In the genomic region with DNA sequence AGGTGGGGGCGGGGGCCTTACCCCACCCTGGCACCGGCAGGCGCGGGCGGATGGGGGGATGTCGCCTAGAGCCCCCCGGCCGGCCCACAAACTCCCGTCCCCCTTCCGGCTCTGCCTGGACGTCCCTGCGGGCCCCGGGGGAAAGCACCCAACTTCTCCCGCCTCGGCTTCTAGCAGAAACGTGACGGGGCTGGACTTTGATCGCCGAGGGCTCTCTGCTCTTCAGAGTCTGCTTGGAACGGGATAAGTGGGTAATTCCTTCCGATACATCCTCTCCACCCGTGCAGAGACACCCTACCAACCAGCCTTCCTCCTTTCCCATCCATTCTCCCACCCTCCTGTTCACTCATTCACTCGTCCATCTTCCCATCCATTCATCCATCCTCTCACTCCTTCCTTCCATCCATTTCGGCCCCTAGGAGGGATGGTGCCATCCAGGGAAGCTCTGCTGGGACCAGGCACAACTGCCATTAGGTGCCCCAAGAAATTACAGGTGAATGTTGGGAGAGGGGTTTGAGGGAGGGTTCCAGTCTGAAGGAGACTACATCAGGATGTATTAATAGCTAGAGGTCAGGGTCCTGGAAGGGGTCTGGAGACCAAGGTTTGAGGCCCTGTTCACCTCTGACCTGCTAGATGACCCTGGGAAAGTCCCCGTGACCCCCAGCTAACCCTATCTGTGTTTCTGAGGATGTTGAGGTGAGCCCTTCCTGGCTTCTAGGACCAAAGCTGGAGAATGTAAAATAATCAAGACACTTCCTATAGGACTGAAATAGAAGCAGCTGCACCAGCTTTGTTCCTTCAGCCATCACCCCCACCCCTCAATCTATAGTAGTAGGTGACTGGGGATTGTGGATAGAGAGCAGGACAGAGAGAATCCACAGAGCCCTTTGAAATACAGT, we compare ENCODE assay signal across 9 cellular contexts. TPM values are rescaled to one million over a fixed set of nuclear protein-coding genes. Genes with fewer than 3 reads are reported as not detected.
DNase-seq lines count a peak whose midpoint lies in the region; ATAC-seq, FAIRE-seq and TF ChIP-seq lines count a peak whose summit lies in the region.
"Had no signal": no experiment of that assay in that cellular context is flagged by ENCODE, and none has a peak within 500 bp of the region (broad histone marks: within the 10 kb centered on the region; RNA-seq: fewer than 3 reads in every experiment).

No MANE protein-coding gene starts in this region.

- TF ChIP-seq CTCF in HEK293 (tag by site-specific recombination; IDR thresholded peaks at IDR 0.05) (no peak), kidney (IDR thresholded peaks at IDR 0.05; ENCODE audit: borderline replicate concordance, extremely low read depth, insufficient read depth) (no peak), spleen (IDR thresholded peaks at IDR 0.05 in 8 of 11, conservative IDR thresholded peaks at IDR 0.05 in 3 of 11) (no peak)
- TF ChIP-seq CTCF in activated CD8-positive, alpha-beta T cell treated with anti-CD3 and anti-CD28 coated beads for 36 hours (IDR thresholded peaks at IDR 0.05), result no peak

- H3K27ac ChIP-seq in HEK293 (ENCODE audit: extremely low read depth, low read depth, low read length), result peak overlapping the region; percentile 56; the same call in 1 of the 2 replicates
- peak overlapping the region; percentile 93 for H3K27ac ChIP-seq in kidney (ENCODE audit: low read depth in 2 of 2, low read length in 2 of 2)
- peak overlapping the region in 5 of 8 donors; percentile 39 to 65 (median 52) for H3K27ac ChIP-seq in spleen

- no peaks in the 10 kb centered on the region for H3K36me3 ChIP-seq in HEK293 (ENCODE audit: control insufficient read depth in 2 of 2, insufficient read depth in 1 of 2, low read length in 2 of 2)
- no peaks in the 10 kb centered on the region for H3K36me3 ChIP-seq in kidney (ENCODE audit: control insufficient read depth in 1 of 2, insufficient read depth in 2 of 2, low read length in 2 of 2)
- no peaks in the 10 kb centered on the region for H3K36me3 ChIP-seq in spleen

- WGBS in spleen, 5 donors, result 8 to 14% (median 10%) methylated on average over 14 to 25 of the region's 25 CpGs

- H3K4me1 Mint-ChIP-seq in activated CD8-positive, alpha-beta T cell treated with anti-CD3 and anti-CD28 coated beads for 36 hours (ENCODE audit: low read depth), result peaks cover 8% of the 10 kb centered on the region

- POLR2A ChIA-PET in HEK293 (lab: Yijun Ruan, JAX), result interaction anchor here (1.5 kb wide), 1 partner anchor 9 kb away, joined by 4 read pairs; no protein-coding TSS in a partner anchor
- POLR2A ChIA-PET in activated CD8-positive, alpha-beta T cell treated with anti-CD3 and anti-CD28 coated beads for 36 hours (lab: Charles Lee), result interaction anchor here (1.2 kb wide), 1 partner anchor 81 kb away, joined by 3 read pairs; the partner anchor contains the start of gene PDRG1

- peak overlapping the region; percentile 48 for H3K4me3 ChIP-seq in HEK293 (ENCODE audit: low read depth, low read length)
- peak overlapping the region; percentile 93 to 95 for H3K4me3 ChIP-seq in kidney (ENCODE audit: low read length in 2 of 2)
- H3K4me3 ChIP-seq in spleen, result peak overlapping the region; percentile 36 to 83 (median 56)

- peak overlapping the region; percentile 72 to 89 for H3K9ac ChIP-seq in kidney (ENCODE audit: low read length in 2 of 2)

- FAIRE-seq in kidney (lab: Jason Lieb, UNC), result no peak
- FAIRE-seq: colon had no signal

- intact Hi-C loops in activated CD8-positive, alpha-beta T cell treated with anti-CD3 and anti-CD28 coated beads for 36 hours (cut with micrococcal nuclease), result no loop called here
- intact Hi-C loops in kidney (cut with DNase I), result no loop called here
- intact Hi-C loops in spleen (cut with DNase I; ENCODE audit: low total_unique reads), result no loop called here

- H3K27ac Mint-ChIP-seq in activated CD8-positive, alpha-beta T cell treated with anti-CD3 and anti-CD28 coated beads for 36 hours, result no peak overlapping the region

- H3K4me3 Mint-ChIP-seq in activated CD8-positive, alpha-beta T cell treated with anti-CD3 and anti-CD28 coated beads for 36 hours, result peak overlapping the region; percentile 65

- no peaks in the 10 kb centered on the region for H3K9me3 Mint-ChIP-seq in activated CD8-positive, alpha-beta T cell treated with anti-CD3 and anti-CD28 coated beads for 36 hours

- H3K4me1 ChIP-seq in HEK293 (ENCODE audit: control insufficient read depth, insufficient read depth, low read length) (no peaks in the 10 kb centered on the region), kidney (ENCODE audit: control insufficient read depth in 1 of 2, insufficient read depth in 1 of 2, low read depth in 1 of 2, low read length in 2 of 2) (peaks cover 10 to 12% of the 10 kb centered on the region in 2 donors), spleen (peaks cover 5 to 29% (median 24%) of the 10 kb centered on the region in 6 donors)

- DNase-seq in activated CD8-positive, alpha-beta T cell treated with anti-CD3 and anti-CD28 coated beads for 36 hours, result no peak
- DNase-seq in kidney (peak; percentile 83), spleen (no peak), NOMO-1 (lab: John Stamatoyannopoulos, UW; ENCODE audit: unreplicated experiment in 2 of 2) (no peak), GM03348 (ENCODE audit: low spot score) (no peak)
- DNase-seq in stimulated activated CD4-positive, alpha-beta T cell treated with anti-CD3 and anti-CD28 coated beads, Interleukin-12 subunit alpha, Interleukin-12 subunit beta, amount 100 ng/mL, for 4 hours, result no peak

- H3K36me3 Mint-ChIP-seq in activated CD8-positive, alpha-beta T cell treated with anti-CD3 and anti-CD28 coated beads for 36 hours (ENCODE audit: low read depth), result no peaks in the 10 kb centered on the region

- H3K27me3 Mint-ChIP-seq in activated CD8-positive, alpha-beta T cell treated with anti-CD3 and anti-CD28 coated beads for 36 hours, result peaks cover 31% of the 10 kb centered on the region

- peaks cover 0 to 38% (median 18%) of the 10 kb centered on the region in 7 donors for H3K27me3 ChIP-seq in spleen (replicated peaks in 1 of 7)

- TF ChIP-seq POLR2A in spleen (IDR thresholded peaks at IDR 0.05), result no peak

- H3K9me3 ChIP-seq in HEK293 (ENCODE audit: control insufficient read depth, insufficient read depth, low read depth, low read length) (no peaks in the 10 kb centered on the region), kidney (ENCODE audit: control insufficient read depth in 1 of 2, low read length in 2 of 2) (no peaks in the 10 kb centered on the region), spleen (no peaks in the 10 kb centered on the region)

- CTCF ChIA-PET in HEK293 (lab: Yijun Ruan, JAX), result interaction anchor here (0.9 to 2.9 kb wide), 2 partner anchors 19 to 159 kb away, joined by 3 to 14 read pairs; no protein-coding TSS in a partner anchor
- CTCF ChIA-PET in activated CD8-positive, alpha-beta T cell treated with anti-CD3 and anti-CD28 coated beads for 36 hours (lab: Charles Lee), result interaction anchor here (1.2 to 2.6 kb wide), 4 partner anchors 8 to 81 kb away, joined by 4 to 12 read pairs (median 7); partner anchors contain the start of gene PDRG1

- ATAC-seq in activated CD8-positive, alpha-beta T cell treated with anti-CD3 and anti-CD28 coated beads for 36 hours, result no peak
- no peak for ATAC-seq in HG03097 (IDR thresholded peaks at IDR 0.05; ENCODE audit: low FRiP score, unreplicated experiment)

TF ChIP-seq in HEK293, 187 proteins besides CTCF, POLR2A, EP300 and RAD21 (continues in another document):
- 0 out of 2 replicates have a peak, but pooled peaks have one; percentile 23 for TF ChIP-seq PATZ1 (tag by site-specific recombination; IDR thresholded peaks at IDR 0.05)
- no peak for TF ChIP-seq ZNF433 (tag by site-specific recombination; IDR thresholded peaks at IDR 0.05; ENCODE audit: low read depth)

RNA-seq across cellular contexts. Expression of gene TTLL9, which starts 0.5 kb away (rescaled TPM):
- total RNA-seq in activated CD8-positive, alpha-beta T cell treated with anti-CD3 and anti-CD28 coated beads for 36 hours, result not detected
- total RNA-seq in kidney (1.9 TPM), spleen (under 1 TPM; 0.23 to 0.79 (median 0.37) TPM)
- polyA plus RNA-seq in kidney (ENCODE audit: insufficient read depth, low read depth, low replicate concordance) (0.82 TPM), spleen (under 1 TPM; 0.22 to 0.33 (median 0.30) TPM)

RNA-seq across cellular contexts. Expression of gene DUSP15, which starts 0.6 kb away (rescaled TPM):
- not detected for total RNA-seq in activated CD8-positive, alpha-beta T cell treated with anti-CD3 and anti-CD28 coated beads for 36 hours
- 13.2 TPM for total RNA-seq in kidney
- polyA plus RNA-seq in kidney (ENCODE audit: insufficient read depth, low read depth, low replicate concordance), result 143 TPM
- total RNA-seq in spleen, result 1 to 10 TPM in 6 of 7 donors, under 1 TPM in 1; 0.69 to 7.3 (median 2.1) TPM
- 1 to 10 TPM; 2.5 to 6.7 (median 3.0) TPM for polyA plus RNA-seq in spleen

RNA-seq across cellular contexts. Expression of gene FOXS1, which starts 25.5 kb away (rescaled TPM):
- total RNA-seq in activated CD8-positive, alpha-beta T cell treated with anti-CD3 and anti-CD28 coated beads for 36 hours, result not detected
- total RNA-seq in kidney (2.1 TPM), spleen (1 to 10 TPM; 1.4 to 5.6 (median 1.9) TPM)
- polyA plus RNA-seq in kidney (ENCODE audit: insufficient read depth, low read depth, low replicate concordance) (9.8 TPM), spleen (1 to 10 TPM; 1.9 to 5.7 (median 2.8) TPM)

RNA-seq across cellular contexts. Expression of gene MYLK2, which starts 51.8 kb away (rescaled TPM):
- under 1 TPM; 0.13 to 0.27 TPM for total RNA-seq in activated CD8-positive, alpha-beta T cell treated with anti-CD3 and anti-CD28 coated beads for 36 hours
- total RNA-seq in kidney (not detected), spleen (1 to 10 TPM in 6 of 7 donors, under 1 TPM in 1; 0.97 to 3.4 (median 2.2) TPM)
- polyA plus RNA-seq in kidney (ENCODE audit: insufficient read depth, low read depth, low replicate concordance) (not detected), spleen (1 to 10 TPM; 1.7 to 1.9 (median 1.8) TPM)
